20 cellular contexts compared by ENCODE assay signal in the genomic region with DNA sequence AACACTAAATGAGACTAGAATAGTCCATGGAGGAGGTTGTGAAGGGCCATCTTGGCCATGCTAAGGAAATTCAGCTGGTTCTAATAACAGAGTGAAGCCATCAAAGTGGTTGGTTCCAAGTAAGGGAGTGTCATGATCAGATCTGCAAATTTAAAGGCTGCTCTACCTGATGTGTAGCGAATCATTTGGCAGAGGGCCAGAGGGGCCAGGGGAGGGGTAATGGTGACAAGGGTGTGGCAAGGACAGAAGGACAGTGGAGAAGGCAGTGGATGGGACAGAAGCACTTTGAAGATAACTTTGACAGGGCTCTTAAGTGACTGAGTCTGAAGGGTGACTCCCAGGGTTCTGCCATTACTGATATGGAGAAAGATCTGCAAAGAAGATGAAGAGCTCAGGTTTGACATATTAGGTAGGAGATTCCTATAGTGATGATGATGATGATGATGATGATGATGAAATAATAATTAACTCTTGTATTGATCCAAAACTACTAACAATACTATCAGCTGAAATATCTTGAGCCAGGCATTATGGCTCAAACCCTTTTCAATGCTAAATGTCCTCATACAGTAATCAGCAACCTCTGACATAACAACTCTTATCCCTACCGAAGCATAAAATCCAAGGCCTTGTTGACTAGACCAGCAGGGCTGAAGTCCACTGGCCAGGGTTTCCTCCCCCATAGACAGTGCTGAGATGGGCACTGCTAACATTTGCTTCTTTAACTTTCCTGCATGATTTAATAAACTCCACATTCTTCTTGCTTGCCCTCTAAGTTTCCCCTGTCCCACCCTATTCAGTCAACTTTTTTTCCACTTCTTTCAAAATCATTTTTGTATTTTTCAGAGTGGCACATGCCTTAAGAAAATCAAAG. TPM values are rescaled to one million over a fixed set of nuclear protein-coding genes. Genes with fewer than 3 reads are reported as not detected.
DNase-seq lines count a peak whose midpoint lies in the region; ATAC-seq, FAIRE-seq and TF ChIP-seq lines count a peak whose summit lies in the region.
"Had no signal": no experiment of that assay in that cellular context is flagged by ENCODE, and none has a peak within 500 bp of the region (broad histone marks: within the 10 kb centered on the region; RNA-seq: fewer than 3 reads in every experiment).

No MANE protein-coding gene starts in this region.

- no peaks in the 10 kb centered on the region for H3K27me3 ChIP-seq in aorta (ENCODE audit: control insufficient read depth in 1 of 2, insufficient read depth in 2 of 2, low read length in 1 of 2)
- H3K27me3 ChIP-seq: BLaER1 had no signal

- H3K36me3 ChIP-seq in kidney (ENCODE audit: control insufficient read depth in 1 of 2, insufficient read depth in 2 of 2, low read length in 2 of 2) (peaks cover 8 to 9% of the 10 kb centered on the region in 2 donors), aorta (ENCODE audit: control insufficient read depth in 1 of 2, insufficient read depth in 2 of 2, low read length in 1 of 2) (peaks cover 4 to 6% of the 10 kb centered on the region in 2 donors)

- no peak for ATAC-seq in activated T-helper 17 cell treated with anti-CD3 and anti-CD28 coated beads, Interleukin-2, amount 50 U/mL, for 72 hours (replicated peaks)
- no peak for ATAC-seq in naive thymus-derived CD8-positive, alpha-beta T cell
- no peak for ATAC-seq in aorta (ENCODE audit: low FRiP score)
- ATAC-seq: PC-3 had no signal

- H3K9me3 Mint-ChIP-seq in activated T-cell treated with anti-CD3 and anti-CD28 coated beads, Interleukin-2, amount 50 U/mL, for 24 hours = no peaks in the 10 kb centered on the region
- no peaks in the 10 kb centered on the region for H3K9me3 Mint-ChIP-seq in activated T-helper 17 cell treated with anti-CD3 and anti-CD28 coated beads, Interleukin-2, amount 50 U/mL, for 72 hours
- H3K9me3 Mint-ChIP-seq in naive thymus-derived CD8-positive, alpha-beta T cell = no peaks in the 10 kb centered on the region
- H3K9me3 Mint-ChIP-seq: HFFc6 had no signal

- H3K4me3 ChIP-seq in kidney (ENCODE audit: low read length in 2 of 2) (no peak overlapping the region), aorta (ENCODE audit: low read length in 2 of 2) (no peak overlapping the region)
- H3K4me3 ChIP-seq: BLaER1 had no signal

- POLR2A ChIA-PET in naive thymus-derived CD8-positive, alpha-beta T cell (lab: Charles Lee) = no interaction called here

- no peaks in the 10 kb centered on the region for H3K27me3 Mint-ChIP-seq in activated T-cell treated with anti-CD3 and anti-CD28 coated beads, Interleukin-2, amount 50 U/mL, for 24 hours
- no peaks in the 10 kb centered on the region for H3K27me3 Mint-ChIP-seq in activated T-helper 17 cell treated with anti-CD3 and anti-CD28 coated beads, Interleukin-2, amount 50 U/mL, for 72 hours
- H3K27me3 Mint-ChIP-seq in naive thymus-derived CD8-positive, alpha-beta T cell = no peaks in the 10 kb centered on the region

- no peak overlapping the region for H3K4me3 Mint-ChIP-seq in activated T-cell treated with anti-CD3 and anti-CD28 coated beads, Interleukin-2, amount 50 U/mL, for 24 hours
- H3K4me3 Mint-ChIP-seq in activated T-helper 17 cell treated with anti-CD3 and anti-CD28 coated beads, Interleukin-2, amount 50 U/mL, for 72 hours = no peak overlapping the region
- no peak overlapping the region for H3K4me3 Mint-ChIP-seq in naive thymus-derived CD8-positive, alpha-beta T cell
- H3K4me3 Mint-ChIP-seq: HFFc6 had no signal

- no peaks in the 10 kb centered on the region for H3K4me1 Mint-ChIP-seq in activated T-cell treated with anti-CD3 and anti-CD28 coated beads, Interleukin-2, amount 50 U/mL, for 24 hours (ENCODE audit: low read depth)
- H3K4me1 Mint-ChIP-seq in activated T-helper 17 cell treated with anti-CD3 and anti-CD28 coated beads, Interleukin-2, amount 50 U/mL, for 72 hours = no peaks in the 10 kb centered on the region
- peaks cover 0 to 2% (median 0%) of the 10 kb centered on the region in 4 donors for H3K4me1 Mint-ChIP-seq in naive thymus-derived CD8-positive, alpha-beta T cell

- H3K27ac ChIP-seq in kidney (ENCODE audit: low read depth in 2 of 2, low read length in 2 of 2) (peak overlapping the region; percentile 50 to 73), aorta (ENCODE audit: low read depth in 1 of 2, low read length in 2 of 2) (no peak overlapping the region)
- H3K27ac ChIP-seq: 22Rv1, BLaER1, RWPE1 had no signal

- intact Hi-C loops in kidney (cut with DNase I) = no loop called here
- intact Hi-C loops in aorta (cut with DNase I) = no loop called here

- no peaks in the 10 kb centered on the region for H3K9me3 ChIP-seq in kidney (ENCODE audit: control insufficient read depth in 1 of 2, low read length in 2 of 2)
- no peaks in the 10 kb centered on the region for H3K9me3 ChIP-seq in aorta (ENCODE audit: control insufficient read depth, low read length)
- H3K9me3 ChIP-seq: BLaER1 had no signal

- H3K9ac ChIP-seq in kidney (ENCODE audit: low read length in 2 of 2) = no peak overlapping the region
- H3K9ac ChIP-seq: BLaER1 had no signal

- TF ChIP-seq CTCF in kidney (IDR thresholded peaks at IDR 0.05; ENCODE audit: borderline replicate concordance, extremely low read depth, insufficient read depth) = no peak

- H3K36me3 Mint-ChIP-seq in activated T-cell treated with anti-CD3 and anti-CD28 coated beads, Interleukin-2, amount 50 U/mL, for 24 hours (ENCODE audit: low read depth) = peaks cover 53% of the 10 kb centered on the region
- peaks cover 46% of the 10 kb centered on the region for H3K36me3 Mint-ChIP-seq in activated T-helper 17 cell treated with anti-CD3 and anti-CD28 coated beads, Interleukin-2, amount 50 U/mL, for 72 hours (ENCODE audit: low read depth)
- peaks cover 0 to 55% (median 6%) of the 10 kb centered on the region in 3 donors for H3K36me3 Mint-ChIP-seq in naive thymus-derived CD8-positive, alpha-beta T cell

- DNase-seq in activated T-cell treated with anti-CD3 and anti-CD28 coated beads, Interleukin-2, amount 50 U/mL, for 24 hours = no peak
- DNase-seq in activated T-cell treated with anti-CD3 and anti-CD28 coated beads for 4 hours (no peak), kidney (no peak), T1000 (lab: John Stamatoyannopoulos, UW) (no peak), NCI-H526 (lab: John Stamatoyannopoulos, UW) (no peak), aorta (no peak)
- no peak for DNase-seq in naive thymus-derived CD8-positive, alpha-beta T cell
- DNase-seq: GF-D8, HFFc6, NCI-H1048, NCI-H1436 treated with DMSO at 0.1 percent for 48 hours, NCI-H2107, NCI-H226, PC-3 had no signal

- no peak for FAIRE-seq in kidney (lab: Jason Lieb, UNC)
- FAIRE-seq: GM12892 had no signal

- peak overlapping the region; percentile 50 for H3K27ac Mint-ChIP-seq in activated T-cell treated with anti-CD3 and anti-CD28 coated beads, Interleukin-2, amount 50 U/mL, for 24 hours
- H3K27ac Mint-ChIP-seq in activated T-helper 17 cell treated with anti-CD3 and anti-CD28 coated beads, Interleukin-2, amount 50 U/mL, for 72 hours = peak overlapping the region; percentile 13
- H3K27ac Mint-ChIP-seq in naive thymus-derived CD8-positive, alpha-beta T cell = peak overlapping the region in 8 of 10 donors; percentile 8 to 81 (median 60)
- H3K27ac Mint-ChIP-seq: HFFc6 had no signal

- 77 to 94% methylated on average over 2 of the region's 2 CpGs for WGBS in aorta, 2 donors

- H3K4me1 ChIP-seq in kidney (ENCODE audit: control insufficient read depth in 1 of 2, insufficient read depth in 1 of 2, low read depth in 1 of 2, low read length in 2 of 2) = peaks cover 13 to 20% of the 10 kb centered on the region in 2 donors
- H3K4me1 ChIP-seq in aorta (ENCODE audit: control insufficient read depth in 1 of 2, insufficient read depth in 2 of 2, low read length in 2 of 2) = no peaks in the 10 kb centered on the region
- H3K4me1 ChIP-seq: BLaER1 had no signal

RNA-seq across cellular contexts. Expression of a gene that starts 20.0 kb away (rescaled TPM):
- 10 to 100 TPM; 54.2 to 78.0 TPM for total RNA-seq in activated T-helper 17 cell treated with anti-CD3 and anti-CD28 coated beads, Interleukin-2, amount 50 U/mL, for 72 hours
- 109 TPM for total RNA-seq in kidney
- polyA plus RNA-seq in kidney (ENCODE audit: insufficient read depth, low read depth, low replicate concordance) = 208 TPM
- 10 to 100 TPM; 71.3 to 78.8 TPM for total RNA-seq in naive thymus-derived CD8-positive, alpha-beta T cell
- 10 to 100 TPM; 42.3 to 50.7 (median 50.5) TPM for polyA plus RNA-seq in naive thymus-derived CD8-positive, alpha-beta T cell
- total RNA-seq in aorta = 10 to 100 TPM; 77.7 to 78.4 TPM
- 10 to 100 TPM; 57.2 to 78.0 TPM for polyA plus RNA-seq in aorta

RNA-seq across cellular contexts. Expression of a gene that starts 23.7 kb away (rescaled TPM):
- total RNA-seq in activated T-helper 17 cell treated with anti-CD3 and anti-CD28 coated beads, Interleukin-2, amount 50 U/mL, for 72 hours = 10 to 100 TPM in 1 of 2 donors, 1 to 10 TPM in 1; 8.7 to 17.3 TPM
- 6.2 TPM for total RNA-seq in kidney
- polyA plus RNA-seq in kidney (ENCODE audit: insufficient read depth, low read depth, low replicate concordance) = 2.9 TPM
- 10 to 100 TPM; 12.7 to 15.0 TPM for total RNA-seq in naive thymus-derived CD8-positive, alpha-beta T cell
- 1 to 10 TPM; 1.2 to 1.7 (median 1.3) TPM for polyA plus RNA-seq in naive thymus-derived CD8-positive, alpha-beta T cell
- total RNA-seq in aorta = 10 to 100 TPM; 13.3 to 32.4 TPM
- polyA plus RNA-seq in aorta = 1 to 10 TPM; 1.1 to 8.3 TPM
- total RNA-seq: H4 had no signal

RNA-seq across cellular contexts. Expression of a gene that starts 46.8 kb away (rescaled TPM):
- 10 to 100 TPM; 37.6 to 99.0 TPM for total RNA-seq in activated T-helper 17 cell treated with anti-CD3 and anti-CD28 coated beads, Interleukin-2, amount 50 U/mL, for 72 hours
- total RNA-seq in kidney (18.1 TPM), aorta (10 to 100 TPM in 1 of 2 donors, 1 to 10 TPM in 1; 9.7 to 19.2 TPM)
- polyA plus RNA-seq in kidney (ENCODE audit: insufficient read depth, low read depth, low replicate concordance) (32.1 TPM), aorta (10 to 100 TPM; 12.3 to 15.0 TPM)
- total RNA-seq in naive thymus-derived CD8-positive, alpha-beta T cell = 10 to 100 TPM; 21.0 to 21.8 TPM
- polyA plus RNA-seq in naive thymus-derived CD8-positive, alpha-beta T cell = 10 to 100 TPM; 19.1 to 40.5 (median 22.8) TPM

RNA-seq across cellular contexts. Expression of a gene that starts 47.0 kb away (rescaled TPM):
- 100 to 1,000 TPM; 114 to 120 TPM for total RNA-seq in activated T-helper 17 cell treated with anti-CD3 and anti-CD28 coated beads, Interleukin-2, amount 50 U/mL, for 72 hours
- total RNA-seq in kidney (105 TPM), aorta (10 to 100 TPM; 46.8 to 60.9 TPM)
- polyA plus RNA-seq in kidney (ENCODE audit: insufficient read depth, low read depth, low replicate concordance) (344 TPM), aorta (10 to 100 TPM; 69.2 to 75.5 TPM)
- total RNA-seq in naive thymus-derived CD8-positive, alpha-beta T cell = 10 to 100 TPM; 75.3 to 79.3 TPM
- 100 to 1,000 TPM; 209 to 280 (median 250) TPM for polyA plus RNA-seq in naive thymus-derived CD8-positive, alpha-beta T cell

Comparison
In these comparisons a context has a peak if more than half of its experiments do, and no peak if none do; other contexts are left out.
1. H3K27ac ChIP-seq: peak in kidney (2 of 2); none in aorta (0 of 2).
2. Peak in every context shown above with its lines, with median percentiles within 50 percentile points of each other: H3K27ac Mint-ChIP-seq.